In the genomic region with DNA sequence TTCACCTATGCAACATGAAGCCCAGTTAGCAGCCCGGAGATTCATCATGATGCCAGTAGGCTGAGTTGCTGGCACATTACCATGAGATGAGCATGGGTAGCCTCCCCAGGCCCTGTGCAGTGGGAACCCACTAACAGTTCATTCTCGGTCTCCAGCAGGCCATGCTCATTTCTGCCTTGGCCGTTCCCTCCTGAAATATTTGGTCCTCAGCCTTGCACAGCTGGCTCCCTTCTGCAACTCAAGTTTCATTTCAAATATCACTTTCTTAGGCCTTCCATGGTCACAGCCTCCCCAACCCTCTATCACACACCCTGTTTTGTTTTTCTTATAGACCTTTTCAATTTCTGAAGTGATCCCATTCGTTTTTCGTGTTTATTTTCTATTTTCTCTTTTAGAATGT, we compare ENCODE assay signal across 24 cellular contexts.
A peak's percentile ranks its signal among the peaks of the same experiment; 100 is the strongest.
DNase-seq lines count a peak whose midpoint lies in the region; ATAC-seq and TF ChIP-seq lines count a peak whose summit lies in the region.
"Had no signal": no experiment of that assay in that cellular context is flagged by ENCODE, and none has a peak within 500 bp of the region (broad histone marks: within the 10 kb centered on the region; RNA-seq: fewer than 3 reads in every experiment).

No MANE protein-coding gene starts in this region.

- DNase-seq in IMR-90 = no peak
- DNase-seq in heart left ventricle = no peak
- peak in 1 of 3 donors; percentile 51 for DNase-seq in right cardiac atrium
- no peak for DNase-seq in RKO (ENCODE audit: low spot score)
- DNase-seq in 8988T = no peak
- DNase-seq in nucleus accumbens (lab: John Stamatoyannopoulos, UW) = no peak
- DNase-seq in NCI-H2227 (lab: John Stamatoyannopoulos, UW; ENCODE audit: unreplicated experiment) = no peak
- DNase-seq: CD4-positive, CD25-positive, alpha-beta regulatory T cell; DMS153; DND-41; H9; KBM-7; MV-4-11; NCI-H1105 treated with DMSO at 0.1 percent for 48 hours; NCI-H146; NCI-H1930; NCI-H2107; NCI-H446; NCI-H524 treated with DMSO at 0.1 percent for 48 hours; NCI-H774 had no signal

- H4K91ac ChIP-seq in IMR-90 (ENCODE audit: insufficient read depth, low read depth, low read length) = 0 out of 2 replicates have a peak overlapping the region, but pooled peaks have one; percentile 58

- H3K9ac ChIP-seq in IMR-90 (ENCODE audit: low read depth, low read length) = no peak overlapping the region
- no peak overlapping the region for H3K9ac ChIP-seq in skeletal muscle tissue (ENCODE audit: low read depth in 1 of 3, low read length in 3 of 3)
- H3K9ac ChIP-seq: BLaER1 had no signal

- H3K14ac ChIP-seq in IMR-90 (replicated peaks; ENCODE audit: low read depth, low read length) = no peak overlapping the region

- POLR2A ChIA-PET in IMR-90 (lab: Charles Lee; ENCODE audit: unreplicated experiment) = no interaction called here

- WGBS in IMR-90 (ENCODE audit: extremely low coverage in 2 of 2, insufficient read length in 1 of 2), 2 experiments = 75% methylated on average over 1 of the region's 5 CpGs; no CpG with 5 or more reads in 1 of the 2 experiments
- WGBS in heart left ventricle, 4 donors = 84 to 90% (median 87%) methylated on average over 5 of the region's 5 CpGs
- 73% methylated on average over 5 of the region's 5 CpGs for WGBS in right cardiac atrium

- H4K20me1 ChIP-seq in IMR-90 (ENCODE audit: insufficient read depth, low read length) = no peaks in the 10 kb centered on the region; the same call in 1 of the 2 replicates
- H4K20me1 ChIP-seq: BLaER1 had no signal

- TF ChIP-seq POLR2A in IMR-90 (IDR thresholded peaks at IDR 0.05; ENCODE audit: low read depth, low read length) (no peak), heart left ventricle (IDR thresholded peaks at IDR 0.05) (no peak)

- no peak for TF ChIP-seq CTCF in IMR-90 (conservative IDR thresholded peaks at IDR 0.05; ENCODE audit: low read depth, low read length)
- no peak for TF ChIP-seq CTCF in heart left ventricle (IDR thresholded peaks at IDR 0.05)

- H3K9me1 ChIP-seq in IMR-90 (ENCODE audit: insufficient read depth, low read length) = no peaks in the 10 kb centered on the region; the same call in 1 of the 2 replicates

- H3K4me3 ChIP-seq in IMR-90 (ENCODE audit: insufficient read depth, low read depth, low read length) (no peak overlapping the region), heart left ventricle (no peak overlapping the region), right cardiac atrium (ENCODE audit: low read length) (no peak overlapping the region), skeletal muscle tissue (ENCODE audit: low read length in 3 of 3) (no peak overlapping the region)
- H3K4me3 ChIP-seq: BLaER1, GM23338, SJSA1 had no signal

- no peak overlapping the region; the same call in 2 of the 3 replicates for H2BK15ac ChIP-seq in IMR-90 (ENCODE audit: low read depth, low read length)

- H3K27me3 ChIP-seq in IMR-90 (ENCODE audit: control insufficient read depth, insufficient read depth, low read length) (no peaks in the 10 kb centered on the region), heart left ventricle (no peaks in the 10 kb centered on the region), right cardiac atrium (ENCODE audit: control insufficient read depth, insufficient read depth) (no peaks in the 10 kb centered on the region), skeletal muscle tissue (ENCODE audit: control insufficient read depth in 3 of 3, insufficient read depth in 3 of 3, low read length in 3 of 3) (no peaks in the 10 kb centered on the region)
- H3K27me3 ChIP-seq: BLaER1, SJSA1 had no signal

- no peak for ATAC-seq in IMR-90 (ENCODE audit: low read depth)
- peak in 1 of 4 donors; percentile 19 for ATAC-seq in heart left ventricle
- peak in 1 of 2 donors; percentile 25 for ATAC-seq in right cardiac atrium
- ATAC-seq: GM23338 had no signal

- no peaks in the 10 kb centered on the region for H3K79me1 ChIP-seq in IMR-90 (ENCODE audit: low read depth in 1 of 2, low read length in 2 of 2)

- H3K4me1 ChIP-seq in IMR-90 (ENCODE audit: control insufficient read depth, insufficient read depth, low read length) (peaks cover 10% of the 10 kb centered on the region), heart left ventricle (peaks cover 0 to 51% (median 16%) of the 10 kb centered on the region in 12 donors), right cardiac atrium (ENCODE audit: control insufficient read depth, insufficient read depth, low read length) (peaks cover 7% of the 10 kb centered on the region), skeletal muscle tissue (ENCODE audit: control insufficient read depth in 3 of 3, insufficient read depth in 3 of 3, low read length in 3 of 3) (peaks cover 16 to 29% (median 18%) of the 10 kb centered on the region in 3 donors)
- H3K4me1 ChIP-seq: BLaER1 had no signal

- no peak for TF ChIP-seq RAD21 in IMR-90 (IDR thresholded peaks at IDR 0.05; ENCODE audit: low read length)

- CTCF ChIA-PET in IMR-90 (lab: Yijun Ruan, JAX) = no interaction called here

- no peak overlapping the region; the same call in 1 of the 2 replicates for H2BK20ac ChIP-seq in IMR-90 (ENCODE audit: low read depth, low read length)

- H2BK5ac ChIP-seq in IMR-90 (ENCODE audit: low read depth, low read length, poor library complexity, severe bottlenecking) = no peak overlapping the region

- H2BK120ac ChIP-seq in IMR-90 (ENCODE audit: low read depth, low read length) = no peak overlapping the region

- H2AFZ ChIP-seq in IMR-90 (replicated peaks; ENCODE audit: low read length, poor library complexity) = no peak overlapping the region
- H2AFZ ChIP-seq: GM23338 had no signal

- H3K27ac ChIP-seq in IMR-90 (ENCODE audit: insufficient read depth, low read length) (no peak overlapping the region), heart left ventricle (peak overlapping the region in 11 of 12 donors; percentile 36 to 82 (median 69)), right cardiac atrium (ENCODE audit: low read length) (peak overlapping the region; percentile 21), skeletal muscle tissue (ENCODE audit: low read depth, low read length) (peak overlapping the region; percentile 33)
- H3K27ac ChIP-seq: BLaER1, SJSA1 had no signal

- H3K36me3 ChIP-seq in IMR-90 (ENCODE audit: control insufficient read depth, insufficient read depth, low read length) (no peaks in the 10 kb centered on the region), heart left ventricle (no peaks in the 10 kb centered on the region), skeletal muscle tissue (ENCODE audit: control insufficient read depth in 3 of 3, insufficient read depth in 3 of 3, low read length in 3 of 3) (no peaks in the 10 kb centered on the region)
- H3K36me3 ChIP-seq: SJSA1 had no signal

- H2AK5ac ChIP-seq in IMR-90 (ENCODE audit: low read depth, low read length) = no peak overlapping the region; the same call in none of the 2 replicates

- intact Hi-C loops in IMR-90 (cut with micrococcal nuclease) (loop anchor here (10.0 kb wide), 2 partner anchors 331 to 339 kb away; no protein-coding TSS in a partner anchor), heart left ventricle (cut with DNase I) (loop anchor here in 6 of 10 donors (2.0 to 10.0 kb wide), 6 partner anchors 65 to 361 kb away; a partner anchor contains a TSS), right cardiac atrium (cut with DNase I) (loop anchor here in 1 of 4 donors (10.0 kb wide), 1 partner anchor 129 kb away; a partner anchor contains a TSS)

- no peak overlapping the region for H4K8ac ChIP-seq in IMR-90 (ENCODE audit: low read depth in 2 of 2, low read length in 2 of 2)

- H3K4me2 ChIP-seq in IMR-90 (ENCODE audit: low read depth, low read length) = no peak overlapping the region
- H3K4me2 ChIP-seq: BLaER1, GM23338 had no signal

- no peak overlapping the region for H3K23ac ChIP-seq in IMR-90 (ENCODE audit: low read depth, low read length)

- in situ Hi-C loops in IMR-90 (cut with MboI; ENCODE audit: low sequenced_read_pairs) = no loop called here

- H4K5ac ChIP-seq in IMR-90 (ENCODE audit: low read depth, low read length) = peak overlapping the region; percentile 74

- H3K18ac ChIP-seq in IMR-90 (ENCODE audit: low read depth, low read length) = peak overlapping the region; percentile 78; the same call in 1 of the 2 replicates

- H3K56ac ChIP-seq in IMR-90 (ENCODE audit: extremely low read depth, insufficient read depth, low read length) = no peak overlapping the region

- no TSS peak for BruUV-seq in IMR-90 (replicated peaks; lab: Mats Ljungman, UMichigan)

- 0 out of 2 replicates have a peak overlapping the region, but pooled peaks have one; percentile 18 for H3K4ac ChIP-seq in IMR-90 (ENCODE audit: low read depth, low read length)

- no peak overlapping the region for H2AK9ac ChIP-seq in IMR-90 (replicated peaks; ENCODE audit: low read depth, low read length, poor library complexity)

- dilution Hi-C loops in IMR-90 (cut with HindIII; ENCODE audit: low sequenced_read_pairs, unreplicated experiment) = no loop called here

- no peaks in the 10 kb centered on the region for H3K9me3 ChIP-seq in IMR-90 (ENCODE audit: control insufficient read depth, insufficient read depth, low read length)
- peaks cover 0 to 6% (median 0%) of the 10 kb centered on the region in 12 donors for H3K9me3 ChIP-seq in heart left ventricle
- H3K9me3 ChIP-seq in right cardiac atrium (ENCODE audit: control insufficient read depth, low read length) = no peaks in the 10 kb centered on the region
- no peaks in the 10 kb centered on the region for H3K9me3 ChIP-seq in skeletal muscle tissue (ENCODE audit: control insufficient read depth in 3 of 3, low read length in 3 of 3)
- H3K9me3 ChIP-seq: BLaER1, SJSA1 had no signal

TF ChIP-seq in IMR-90, 13 proteins besides CTCF, POLR2A, EP300 and RAD21:
- TF ChIP-seq, protein P1, sequence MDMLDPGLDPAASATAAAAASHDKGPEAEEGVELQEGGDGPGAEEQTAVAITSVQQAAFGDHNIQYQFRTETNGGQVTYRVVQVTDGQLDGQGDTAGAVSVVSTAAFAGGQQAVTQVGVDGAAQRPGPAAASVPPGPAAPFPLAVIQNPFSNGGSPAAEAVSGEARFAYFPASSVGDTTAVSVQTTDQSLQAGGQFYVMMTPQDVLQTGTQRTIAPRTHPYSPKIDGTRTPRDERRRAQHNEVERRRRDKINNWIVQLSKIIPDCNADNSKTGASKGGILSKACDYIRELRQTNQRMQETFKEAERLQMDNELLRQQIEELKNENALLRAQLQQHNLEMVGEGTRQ (IDR thresholded peaks at IDR 0.05; ENCODE audit: low read depth, low read length) = no peak
- TF ChIP-seq CHD1 (IDR thresholded peaks at IDR 0.05; ENCODE audit: low read depth, low read length) (no peak), RFX5 (IDR thresholded peaks at IDR 0.05; ENCODE audit: low read depth, low read length) (no peak)
- TF ChIP-seq, protein P2, sequence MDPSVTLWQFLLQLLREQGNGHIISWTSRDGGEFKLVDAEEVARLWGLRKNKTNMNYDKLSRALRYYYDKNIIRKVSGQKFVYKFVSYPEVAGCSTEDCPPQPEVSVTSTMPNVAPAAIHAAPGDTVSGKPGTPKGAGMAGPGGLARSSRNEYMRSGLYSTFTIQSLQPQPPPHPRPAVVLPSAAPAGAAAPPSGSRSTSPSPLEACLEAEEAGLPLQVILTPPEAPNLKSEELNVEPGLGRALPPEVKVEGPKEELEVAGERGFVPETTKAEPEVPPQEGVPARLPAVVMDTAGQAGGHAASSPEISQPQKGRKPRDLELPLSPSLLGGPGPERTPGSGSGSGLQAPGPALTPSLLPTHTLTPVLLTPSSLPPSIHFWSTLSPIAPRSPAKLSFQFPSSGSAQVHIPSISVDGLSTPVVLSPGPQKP (IDR thresholded peaks at IDR 0.05; ENCODE audit: borderline replicate concordance, low read depth, low read length) = no peak
TF ChIP-seq in IMR-90: peak in this region for 0.
